1 cellular context compared by ENCODE assay signal in the genomic region with DNA sequence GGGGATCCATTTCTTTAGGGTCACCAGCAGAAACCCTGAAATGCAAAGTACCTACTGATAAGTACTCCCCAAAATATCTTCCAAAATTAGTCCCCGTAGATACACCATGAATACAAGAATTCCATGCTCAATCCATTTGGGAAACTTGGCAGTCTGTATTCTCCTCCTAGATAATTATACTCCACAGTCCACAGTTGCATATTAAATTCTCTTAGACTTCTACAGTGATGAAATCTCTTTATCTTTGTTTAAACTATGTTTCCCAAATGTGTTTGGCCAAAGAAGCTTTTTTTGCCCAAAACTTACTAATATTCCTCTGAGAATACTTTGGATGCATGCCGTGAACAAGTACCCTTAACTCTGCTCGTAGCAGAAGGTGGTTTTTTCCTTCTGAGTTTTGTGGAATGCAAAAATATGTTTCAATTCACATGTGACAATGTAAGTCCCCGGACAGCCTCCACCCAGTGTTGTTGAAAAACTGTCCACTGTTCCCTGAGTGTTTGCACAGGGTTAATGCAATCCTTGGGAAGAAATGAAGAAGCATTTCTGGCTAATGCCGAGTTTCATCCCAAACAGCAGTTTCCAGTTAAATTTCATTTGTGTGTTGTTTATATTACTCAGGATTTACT.
TF ChIP-seq lines count a peak whose summit lies in the region.

No MANE protein-coding gene starts in this region.

TF ChIP-seq in GM23338, 12 proteins besides CTCF, POLR2A, EP300 and RAD21 (continued from another document):
- TF ChIP-seq, protein P1, sequence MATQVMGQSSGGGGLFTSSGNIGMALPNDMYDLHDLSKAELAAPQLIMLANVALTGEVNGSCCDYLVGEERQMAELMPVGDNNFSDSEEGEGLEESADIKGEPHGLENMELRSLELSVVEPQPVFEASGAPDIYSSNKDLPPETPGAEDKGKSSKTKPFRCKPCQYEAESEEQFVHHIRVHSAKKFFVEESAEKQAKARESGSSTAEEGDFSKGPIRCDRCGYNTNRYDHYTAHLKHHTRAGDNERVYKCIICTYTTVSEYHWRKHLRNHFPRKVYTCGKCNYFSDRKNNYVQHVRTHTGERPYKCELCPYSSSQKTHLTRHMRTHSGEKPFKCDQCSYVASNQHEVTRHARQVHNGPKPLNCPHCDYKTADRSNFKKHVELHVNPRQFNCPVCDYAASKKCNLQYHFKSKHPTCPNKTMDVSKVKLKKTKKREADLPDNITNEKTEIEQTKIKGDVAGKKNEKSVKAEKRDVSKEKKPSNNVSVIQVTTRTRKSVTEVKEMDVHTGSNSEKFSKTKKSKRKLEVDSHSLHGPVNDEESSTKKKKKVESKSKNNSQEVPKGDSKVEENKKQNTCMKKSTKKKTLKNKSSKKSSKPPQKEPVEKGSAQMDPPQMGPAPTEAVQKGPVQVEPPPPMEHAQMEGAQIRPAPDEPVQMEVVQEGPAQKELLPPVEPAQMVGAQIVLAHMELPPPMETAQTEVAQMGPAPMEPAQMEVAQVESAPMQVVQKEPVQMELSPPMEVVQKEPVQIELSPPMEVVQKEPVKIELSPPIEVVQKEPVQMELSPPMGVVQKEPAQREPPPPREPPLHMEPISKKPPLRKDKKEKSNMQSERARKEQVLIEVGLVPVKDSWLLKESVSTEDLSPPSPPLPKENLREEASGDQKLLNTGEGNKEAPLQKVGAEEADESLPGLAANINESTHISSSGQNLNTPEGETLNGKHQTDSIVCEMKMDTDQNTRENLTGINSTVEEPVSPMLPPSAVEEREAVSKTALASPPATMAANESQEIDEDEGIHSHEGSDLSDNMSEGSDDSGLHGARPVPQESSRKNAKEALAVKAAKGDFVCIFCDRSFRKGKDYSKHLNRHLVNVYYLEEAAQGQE (IDR thresholded peaks at IDR 0.05; ENCODE audit: unreplicated experiment), result no peak
- TF ChIP-seq EZH2 (IDR thresholded peaks at IDR 0.05; ENCODE audit: low read depth, unreplicated experiment) (no peak), NANOG (IDR thresholded peaks at IDR 0.05; ENCODE audit: borderline replicate concordance) (no peak), CREB1 (CRISPR knock-in tag; IDR thresholded peaks at IDR 0.05; ENCODE audit: low read depth) (no peak), ZNF331 (CRISPR knock-in tag; IDR thresholded peaks at IDR 0.05; ENCODE audit: low read depth) (no peak)
- TF ChIP-seq, protein P2, sequence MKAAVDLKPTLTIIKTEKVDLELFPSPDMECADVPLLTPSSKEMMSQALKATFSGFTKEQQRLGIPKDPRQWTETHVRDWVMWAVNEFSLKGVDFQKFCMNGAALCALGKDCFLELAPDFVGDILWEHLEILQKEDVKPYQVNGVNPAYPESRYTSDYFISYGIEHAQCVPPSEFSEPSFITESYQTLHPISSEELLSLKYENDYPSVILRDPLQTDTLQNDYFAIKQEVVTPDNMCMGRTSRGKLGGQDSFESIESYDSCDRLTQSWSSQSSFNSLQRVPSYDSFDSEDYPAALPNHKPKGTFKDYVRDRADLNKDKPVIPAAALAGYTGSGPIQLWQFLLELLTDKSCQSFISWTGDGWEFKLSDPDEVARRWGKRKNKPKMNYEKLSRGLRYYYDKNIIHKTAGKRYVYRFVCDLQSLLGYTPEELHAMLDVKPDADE (IDR thresholded peaks at IDR 0.05), result no peak
TF ChIP-seq in GM23338: peak in this region for 0.
